In the genomic region with DNA sequence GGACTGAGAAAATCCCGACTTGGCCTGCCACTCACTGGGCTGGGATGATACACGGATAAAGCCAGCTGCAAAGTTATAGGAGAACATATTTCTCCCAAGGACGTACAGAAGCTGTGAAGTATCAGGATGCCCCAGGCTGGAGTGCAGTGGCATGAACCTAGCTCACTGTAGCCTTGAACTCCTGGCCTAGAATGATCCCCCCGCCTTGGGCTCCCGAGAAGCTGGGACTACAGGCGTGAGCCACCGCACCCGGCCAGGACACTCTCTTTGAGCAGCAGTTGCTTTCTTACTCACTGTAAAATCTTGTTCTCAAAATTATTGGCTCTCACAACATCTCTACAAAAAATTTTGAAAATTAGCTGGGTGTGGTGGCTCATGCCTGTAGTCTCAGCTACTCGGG, we compare ENCODE assay signal across 21 cellular contexts. TPM values are rescaled to one million over a fixed set of nuclear protein-coding genes. Genes with fewer than 3 reads are reported as not detected.
"Had no signal": no experiment of that assay in that cellular context is flagged by ENCODE, and none has a peak within 500 bp of the region (broad histone marks: within the 10 kb centered on the region; RNA-seq: fewer than 3 reads in every experiment).

No MANE protein-coding gene starts in this region.

- DNase-seq: central memory CD4-positive, alpha-beta T cell; effector CD8-positive, alpha-beta T cell; immature natural killer cell; mesendoderm; naive B cell; stimulated activated CD4-positive, alpha-beta T cell treated with anti-CD3 and anti-CD28 coated beads, Interleukin-2, amount 100 ng/mL, for 24 hours; stimulated activated CD4-positive, alpha-beta T cell treated with anti-CD3 and anti-CD28 coated beads, Interleukin-4, amount 100 ng/mL, for 4 hours; stimulated activated naive CD4-positive, alpha-beta T cell; trophoblast cell had no signal

- H3K4me3 ChIP-seq: coronary artery, skin epidermis had no signal

- H3K4me3 Mint-ChIP-seq: immature natural killer cell, naive B cell had no signal

- ATAC-seq: sciatic nerve had no signal

- H3K27me3 Mint-ChIP-seq: naive B cell had no signal

- H3K4me1 Mint-ChIP-seq: immature natural killer cell had no signal

- H3K9me3 Mint-ChIP-seq: immature natural killer cell, naive B cell had no signal

- H3K27me3 ChIP-seq: neutrophil had no signal

- H3K27ac ChIP-seq: coronary artery, neutrophil, skin epidermis had no signal

- H3K27ac Mint-ChIP-seq: immature natural killer cell, naive B cell had no signal

- H3K9me3 ChIP-seq: neutrophil had no signal

RNA-seq across cellular contexts. Expression of gene CLEC2L, which starts 50.4 kb away (rescaled TPM):
- total RNA-seq: chondrocyte, dermis microvascular lymphatic vessel endothelial cell, fibroblast of lung, lung microvascular endothelial cell, osteoblast, renal cortical epithelial cell, sciatic nerve had no signal
- polyA plus RNA-seq: fibroblast of lung, keratinocyte, liver had no signal
